ENCODE assay signal across 1 cellular context in genomic region chr17:56876766-56877179, GRCh38.
TF ChIP-seq lines count a peak whose summit lies in the region.

No MANE protein-coding gene starts in this region.

TF ChIP-seq in K562, 482 proteins besides CTCF, POLR2A, EP300 and RAD21 (continued from another document and continues in another):
- TF ChIP-seq REST (CRISPR knock-in tag; IDR thresholded peaks at IDR 0.05; ENCODE audit: low read depth) (no peak), CREBBP (IDR thresholded peaks at IDR 0.05; ENCODE audit: low read depth, low read length) (no peak), USF2 (CRISPR knock-in tag; IDR thresholded peaks at IDR 0.05) (no peak), PHTF2 (CRISPR knock-in tag; IDR thresholded peaks at IDR 0.05) (no peak), KDM1A (IDR thresholded peaks at IDR 0.05) (no peak), E2F5 (CRISPR knock-in tag; IDR thresholded peaks at IDR 0.05) (no peak), CHCHD3 (CRISPR knock-in tag; IDR thresholded peaks at IDR 0.05) (no peak), ZNF121 (CRISPR knock-in tag; conservative IDR thresholded peaks at IDR 0.05) (no peak), MCM3 (IDR thresholded peaks at IDR 0.05) (no peak), SLC30A9 (CRISPR knock-in tag; IDR thresholded peaks at IDR 0.05) (no peak), MITF (IDR thresholded peaks at IDR 0.05) (peak; percentile 77), KLF6 (CRISPR knock-in tag; IDR thresholded peaks at IDR 0.05; ENCODE audit: borderline replicate concordance) (no peak), MEF2D (tag; conservative IDR thresholded peaks at IDR 0.05; ENCODE audit: low read depth) (0 out of 2 replicates have a peak, but pooled peaks have one; percentile 28), ZNF280A (IDR thresholded peaks at IDR 0.05; ENCODE audit: low read depth, partially characterized antibody) (no peak), NONO (IDR thresholded peaks at IDR 0.05; ENCODE audit: low read depth in 2 of 2, low read length in 1 of 2) (no peak), IFI16 (CRISPR knock-in tag; IDR thresholded peaks at IDR 0.05) (no peak), PTRF (tag; IDR thresholded peaks at IDR 0.05) (no peak), HNRNPL (IDR thresholded peaks at IDR 0.05; ENCODE audit: low read depth, low read length) (no peak), XRCC3 (IDR thresholded peaks at IDR 0.05) (no peak), EHMT2 (IDR thresholded peaks at IDR 0.05) (peak; percentile 60; the same call in 1 of the 2 replicates), HOXB6 (CRISPR knock-in tag; IDR thresholded peaks at IDR 0.05; ENCODE audit: borderline replicate concordance) (no peak), ZNF766 (CRISPR knock-in tag; conservative IDR thresholded peaks at IDR 0.05) (peak; percentile 69; the same call in 1 of the 2 replicates), HDAC3 (IDR thresholded peaks at IDR 0.05; ENCODE audit: borderline replicate concordance, partially characterized antibody) (no peak), BDP1 (IDR thresholded peaks at IDR 0.05; ENCODE audit: insufficient read depth, insufficient read length) (no peak), SMARCE1 (IDR thresholded peaks at IDR 0.05) (peak; percentile 49; the same call in 1 of the 2 replicates), DEAF1 (CRISPR knock-in tag; IDR thresholded peaks at IDR 0.05) (peak; percentile 48; the same call in 1 of the 2 replicates), PHF21A (IDR thresholded peaks at IDR 0.05; ENCODE audit: borderline replicate concordance, low read depth) (no peak), ZNF134 (CRISPR knock-in tag; conservative IDR thresholded peaks at IDR 0.05) (0 out of 2 replicates have a peak, but pooled peaks have one; percentile 34), ZNF583 (CRISPR knock-in tag; IDR thresholded peaks at IDR 0.05) (no peak), NFIX (CRISPR knock-in tag; IDR thresholded peaks at IDR 0.05; ENCODE audit: low read depth) (no peak), ZBTB11 (CRISPR knock-in tag; IDR thresholded peaks at IDR 0.05) (peak in 1 of 3 experiments; percentile 33; a peak in 1 of 6 replicates), TCF7 (IDR thresholded peaks at IDR 0.05; ENCODE audit: borderline replicate concordance) (no peak), ZBTB1 (CRISPR knock-in tag; IDR thresholded peaks at IDR 0.05; ENCODE audit: borderline replicate concordance, low read depth) (no peak), HMBOX1 (IDR thresholded peaks at IDR 0.05) (no peak), CREM (IDR thresholded peaks at IDR 0.05; ENCODE audit: low read depth) (peak; percentile 49; the same call in 1 of the 2 replicates), DPF2 (IDR thresholded peaks at IDR 0.05) (0 out of 2 replicates have a peak, but pooled peaks have one; percentile 45), HNRNPLL (IDR thresholded peaks at IDR 0.05; ENCODE audit: low read depth, low read length, poor library complexity, severe bottlenecking) (no peak), MIER1 (IDR thresholded peaks at IDR 0.05; ENCODE audit: low read depth) (no peak), HOMEZ (CRISPR knock-in tag; IDR thresholded peaks at IDR 0.05) (no peak), PATZ1 (CRISPR knock-in tag; IDR thresholded peaks at IDR 0.05; ENCODE audit: borderline replicate concordance) (no peak), FOXK1 (CRISPR knock-in tag; IDR thresholded peaks at IDR 0.05; ENCODE audit: borderline replicate concordance) (no peak), GATA2 (CRISPR knock-in tag; IDR thresholded peaks at IDR 0.05) (no peak), ZNF280B (CRISPR knock-in tag; IDR thresholded peaks at IDR 0.05) (no peak), ZNF12 (CRISPR knock-in tag; IDR thresholded peaks at IDR 0.05) (no peak), KAT2B (IDR thresholded peaks at IDR 0.05; ENCODE audit: low read depth, low read length) (no peak)
